9 cellular contexts compared by ENCODE assay signal in genomic region chr14:38208825-38209562, GRCh38. TPM values are rescaled to one million over a fixed set of nuclear protein-coding genes. Genes with fewer than 3 reads are reported as not detected.
DNase-seq lines count a peak whose midpoint lies in the region; ATAC-seq lines count a peak whose summit lies in the region.
"Had no signal": no experiment of that assay in that cellular context is flagged by ENCODE, and none has a peak within 500 bp of the region (broad histone marks: within the 10 kb centered on the region; RNA-seq: fewer than 3 reads in every experiment).

No MANE protein-coding gene starts in this region.

- peaks cover 4% of the 10 kb centered on the region for H3K9me3 Mint-ChIP-seq in activated T-cell treated with anti-CD3 and anti-CD28 coated beads, Interleukin-2, amount 50 U/mL, for 4 hours
- H3K9me3 Mint-ChIP-seq: natural killer cell treated with Interleukin-12 subunit alpha and Interleukin-12 subunit beta and Interleukin-15 and Interleukin-18, amount 100 ng/mL, for 72 hours had no signal

- peaks cover 23% of the 10 kb centered on the region for H3K4me1 Mint-ChIP-seq in activated T-cell treated with anti-CD3 and anti-CD28 coated beads, Interleukin-2, amount 50 U/mL, for 4 hours (ENCODE audit: low read depth)

- ATAC-seq in activated T-cell treated with anti-CD3 and anti-CD28 coated beads, Interleukin-2, amount 50 U/mL, for 4 hours, result peak; percentile 64 to 71
- ATAC-seq in HG03039 (IDR thresholded peaks at IDR 0.05; ENCODE audit: unreplicated experiment), result no peak

- no peaks in the 10 kb centered on the region for H3K36me3 Mint-ChIP-seq in activated T-cell treated with anti-CD3 and anti-CD28 coated beads, Interleukin-2, amount 50 U/mL, for 4 hours (ENCODE audit: insufficient read depth)
- H3K36me3 Mint-ChIP-seq: natural killer cell treated with Interleukin-12 subunit alpha and Interleukin-12 subunit beta and Interleukin-15 and Interleukin-18, amount 100 ng/mL, for 72 hours had no signal

- peak overlapping the region; percentile 53 for H3K4me3 Mint-ChIP-seq in activated T-cell treated with anti-CD3 and anti-CD28 coated beads, Interleukin-2, amount 50 U/mL, for 4 hours
- H3K4me3 Mint-ChIP-seq: natural killer cell treated with Interleukin-12 subunit alpha and Interleukin-12 subunit beta and Interleukin-15 and Interleukin-18, amount 100 ng/mL, for 72 hours had no signal

- peaks cover 48% of the 10 kb centered on the region for H3K27me3 Mint-ChIP-seq in activated T-cell treated with anti-CD3 and anti-CD28 coated beads, Interleukin-2, amount 50 U/mL, for 4 hours (ENCODE audit: low read depth)

- peak; percentile 85 for DNase-seq in DMS 273 (lab: John Stamatoyannopoulos, UW; ENCODE audit: unreplicated experiment)
- no peak for DNase-seq in DMS 273 treated with DMSO at 0.1 percent for 48 hours (lab: John Stamatoyannopoulos, UW)
- no peak for DNase-seq in activated T-cell treated with anti-CD3 and anti-CD28 coated beads, Interleukin-2, amount 50 U/mL, for 4 hours
- DNase-seq in hepatic stellate cell (ENCODE audit: low spot score), result peak; percentile 70
- no peak for DNase-seq in skeletal muscle cell (ENCODE audit: low read depth)
- no peak for DNase-seq in cerebellar nuclear complex (lab: John Stamatoyannopoulos, UW)
- no peak for DNase-seq in NCI-H1694 (lab: John Stamatoyannopoulos, UW)

- peak overlapping the region; percentile 52 for H3K4me3 ChIP-seq in skeletal muscle cell (ENCODE audit: low read depth, low read length)

RNA-seq across cellular contexts. Expression of gene SSTR1, which starts 1.3 kb away (rescaled TPM):
- not detected for total RNA-seq in activated T-cell treated with anti-CD3 and anti-CD28 coated beads, Interleukin-2, amount 50 U/mL, for 4 hours
- total RNA-seq: natural killer cell treated with Interleukin-12 subunit alpha and Interleukin-12 subunit beta and Interleukin-15 and Interleukin-18, amount 100 ng/mL, for 72 hours had no signal

RNA-seq across cellular contexts. Expression of gene CLEC14A, which starts 46.9 kb away (rescaled TPM):
- total RNA-seq in activated T-cell treated with anti-CD3 and anti-CD28 coated beads, Interleukin-2, amount 50 U/mL, for 4 hours, result under 1 TPM in 1 of 3 donors, not detected in 2; 0.10 TPM
- total RNA-seq: natural killer cell treated with Interleukin-12 subunit alpha and Interleukin-12 subunit beta and Interleukin-15 and Interleukin-18, amount 100 ng/mL, for 72 hours had no signal

Comparison
In these comparisons a context has a peak if more than half of its experiments do, and no peak if none do; other contexts are left out.
1. DNase-seq: peak in DMS 273 (single experiment) and hepatic stellate cell (single experiment); none in DMS 273 treated with DMSO at 0.1 percent for 48 hours (single experiment), activated T-cell treated with anti-CD3 and anti-CD28 coated beads, Interleukin-2, amount 50 U/mL, for 4 hours (single experiment), skeletal muscle cell (single experiment), cerebellar nuclear complex (0 of 2) and NCI-H1694 (single experiment).